ENCODE assay signal across 1 cellular context in the genomic region with DNA sequence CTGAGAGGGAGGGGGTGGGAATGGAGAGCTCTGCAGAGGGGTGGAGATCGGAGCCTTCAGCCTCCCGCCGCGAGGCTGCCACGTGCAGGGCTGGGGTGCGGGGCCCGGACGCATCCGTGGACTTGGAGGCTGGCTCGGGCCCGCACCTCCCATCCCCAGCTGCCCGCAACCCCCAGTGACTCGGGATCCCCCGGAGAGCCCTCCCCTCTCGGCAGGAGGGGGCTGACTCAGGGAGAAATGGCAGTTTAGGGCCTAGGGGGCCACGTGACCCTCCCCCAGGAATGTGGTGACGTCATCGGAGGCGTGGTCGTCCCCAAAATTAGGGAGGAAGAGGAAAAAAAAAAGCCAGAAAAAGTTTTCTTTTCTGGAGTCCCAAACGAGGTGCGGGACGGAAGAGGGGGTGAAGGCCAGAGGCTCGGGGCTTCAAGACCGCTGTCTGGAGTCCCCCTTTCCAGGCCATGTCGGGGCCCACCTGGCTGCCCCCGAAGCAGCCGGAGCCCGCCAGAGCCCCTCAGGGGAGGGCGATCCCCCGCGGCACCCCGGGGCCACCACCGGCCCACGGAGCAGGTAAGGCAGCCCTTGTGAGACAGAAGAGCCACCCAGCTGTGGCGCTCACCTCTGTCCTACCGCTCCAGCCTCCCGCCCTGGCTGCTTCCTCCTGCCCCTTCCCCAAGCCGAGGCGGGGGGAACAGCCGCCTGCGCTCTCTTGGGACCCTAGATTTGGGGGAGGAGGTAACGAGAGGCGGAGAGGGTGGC.
TF ChIP-seq lines count a peak whose summit lies in the region.

Gene TRIP6 (plus strand): TSS at position 348 of the 756 bp plus-strand sequence. CDS start 111 bp downstream, at position 459.

TF ChIP-seq in SK-N-SH, 30 proteins besides CTCF, POLR2A, EP300 and RAD21 (continued from another document):
- TF ChIP-seq EZH2phosphoT487 (IDR thresholded peaks at IDR 0.05; ENCODE audit: borderline replicate concordance, low read depth) = no peak
- TF ChIP-seq USF1 (IDR thresholded peaks at IDR 0.05; ENCODE audit: borderline replicate concordance, low read depth) = peak; percentile 89
- TF ChIP-seq, protein P1, sequence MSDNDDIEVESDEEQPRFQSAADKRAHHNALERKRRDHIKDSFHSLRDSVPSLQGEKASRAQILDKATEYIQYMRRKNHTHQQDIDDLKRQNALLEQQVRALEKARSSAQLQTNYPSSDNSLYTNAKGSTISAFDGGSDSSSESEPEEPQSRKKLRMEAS (IDR thresholded peaks at IDR 0.05; ENCODE audit: low read depth) = no peak
- TF ChIP-seq, protein P2, sequence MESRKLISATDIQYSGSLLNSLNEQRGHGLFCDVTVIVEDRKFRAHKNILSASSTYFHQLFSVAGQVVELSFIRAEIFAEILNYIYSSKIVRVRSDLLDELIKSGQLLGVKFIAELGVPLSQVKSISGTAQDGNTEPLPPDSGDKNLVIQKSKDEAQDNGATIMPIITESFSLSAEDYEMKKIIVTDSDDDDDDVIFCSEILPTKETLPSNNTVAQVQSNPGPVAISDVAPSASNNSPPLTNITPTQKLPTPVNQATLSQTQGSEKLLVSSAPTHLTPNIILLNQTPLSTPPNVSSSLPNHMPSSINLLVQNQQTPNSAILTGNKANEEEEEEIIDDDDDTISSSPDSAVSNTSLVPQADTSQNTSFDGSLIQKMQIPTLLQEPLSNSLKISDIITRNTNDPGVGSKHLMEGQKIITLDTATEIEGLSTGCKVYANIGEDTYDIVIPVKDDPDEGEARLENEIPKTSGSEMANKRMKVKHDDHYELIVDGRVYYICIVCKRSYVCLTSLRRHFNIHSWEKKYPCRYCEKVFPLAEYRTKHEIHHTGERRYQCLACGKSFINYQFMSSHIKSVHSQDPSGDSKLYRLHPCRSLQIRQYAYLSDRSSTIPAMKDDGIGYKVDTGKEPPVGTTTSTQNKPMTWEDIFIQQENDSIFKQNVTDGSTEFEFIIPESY (IDR thresholded peaks at IDR 0.05; ENCODE audit: borderline replicate concordance, low read depth) = no peak
- no peak for TF ChIP-seq NRF1 (IDR thresholded peaks at IDR 0.05; ENCODE audit: low read depth, low read length)
- TF ChIP-seq TCF12 (IDR thresholded peaks at IDR 0.05) = peak; percentile 6; the same call in 1 of the 2 replicates
- TF ChIP-seq POLR2AphosphoS5 (IDR thresholded peaks at IDR 0.05; ENCODE audit: low read depth, low read length) = no peak
- TF ChIP-seq CHD2 (IDR thresholded peaks at IDR 0.05; ENCODE audit: low read length, partially characterized antibody) = no peak
- TF ChIP-seq, protein P3, sequence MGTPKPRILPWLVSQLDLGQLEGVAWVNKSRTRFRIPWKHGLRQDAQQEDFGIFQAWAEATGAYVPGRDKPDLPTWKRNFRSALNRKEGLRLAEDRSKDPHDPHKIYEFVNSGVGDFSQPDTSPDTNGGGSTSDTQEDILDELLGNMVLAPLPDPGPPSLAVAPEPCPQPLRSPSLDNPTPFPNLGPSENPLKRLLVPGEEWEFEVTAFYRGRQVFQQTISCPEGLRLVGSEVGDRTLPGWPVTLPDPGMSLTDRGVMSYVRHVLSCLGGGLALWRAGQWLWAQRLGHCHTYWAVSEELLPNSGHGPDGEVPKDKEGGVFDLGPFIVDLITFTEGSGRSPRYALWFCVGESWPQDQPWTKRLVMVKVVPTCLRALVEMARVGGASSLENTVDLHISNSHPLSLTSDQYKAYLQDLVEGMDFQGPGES (IDR thresholded peaks at IDR 0.05; ENCODE audit: low read depth, low read length) = no peak
- no peak for TF ChIP-seq RXRA (IDR thresholded peaks at IDR 0.05; ENCODE audit: borderline replicate concordance, low read depth)
- no peak for TF ChIP-seq FOXM1 (IDR thresholded peaks at IDR 0.05; ENCODE audit: low read depth)
- TF ChIP-seq TEAD4 (IDR thresholded peaks at IDR 0.05; ENCODE audit: borderline replicate concordance, insufficient read depth) = peak; percentile 69; the same call in 1 of the 2 replicates
- TF ChIP-seq FOSL2 (IDR thresholded peaks at IDR 0.05; ENCODE audit: borderline replicate concordance, low read depth) = peak; percentile 43; the same call in 1 of the 2 replicates
- TF ChIP-seq RFX5 (IDR thresholded peaks at IDR 0.05; ENCODE audit: low read length) = no peak
- 0 out of 2 replicates have a peak, but pooled peaks have one; percentile 22 for TF ChIP-seq PBX3 (IDR thresholded peaks at IDR 0.05)
- no peak for TF ChIP-seq MXI1 (IDR thresholded peaks at IDR 0.05; ENCODE audit: low read depth, low read length)
TF ChIP-seq in SK-N-SH: peak in this region for 6.
